Comparison of ENCODE assay signal across 1 cellular context in the genomic region with DNA sequence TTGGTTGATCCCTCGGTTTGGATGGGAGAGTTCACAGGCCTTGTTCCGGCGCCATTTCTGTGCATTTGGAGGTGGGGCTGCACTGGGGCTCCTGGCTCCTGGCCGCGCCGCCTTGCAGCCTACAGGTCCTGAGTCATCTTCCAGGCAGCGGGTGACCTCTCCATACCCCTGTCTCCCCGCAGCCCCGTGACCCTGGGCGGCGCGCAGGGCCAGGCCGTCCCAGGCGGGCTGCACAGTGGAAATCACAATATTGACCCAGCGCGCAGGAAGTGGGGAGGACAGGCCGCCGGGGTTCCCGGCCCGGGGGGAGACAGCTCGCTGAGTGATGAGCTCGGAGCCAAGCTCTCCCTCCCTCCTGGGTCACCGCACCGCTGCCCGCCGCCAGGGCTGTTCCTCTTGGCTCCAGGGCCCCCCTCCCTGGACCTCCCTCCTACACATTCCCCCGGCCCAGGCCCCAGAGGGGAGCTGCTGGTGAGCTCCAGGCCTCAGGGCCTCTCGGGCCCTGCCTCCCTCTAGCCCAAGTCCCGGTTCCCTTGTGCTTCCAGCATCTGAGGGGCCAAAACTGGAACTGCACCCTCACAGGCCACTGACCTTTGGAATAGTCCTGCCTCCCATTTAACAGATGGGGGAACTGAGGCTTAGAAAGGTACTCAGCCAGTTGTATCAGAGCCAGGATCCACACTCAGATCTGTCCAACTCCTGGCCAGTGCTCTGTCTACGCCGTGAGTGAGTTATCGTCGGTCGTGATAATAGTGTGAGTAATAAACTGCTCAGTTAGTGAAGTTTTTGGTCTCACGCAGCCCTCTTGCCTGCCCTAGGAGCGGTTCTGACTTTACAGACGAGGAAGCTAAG.
TF ChIP-seq lines count a peak whose summit lies in the region.

No MANE protein-coding gene starts in this region.

TF ChIP-seq in K562, 482 proteins besides CTCF, POLR2A, EP300 and RAD21 (continued from another document and continues in another):
- TF ChIP-seq, protein P1, sequence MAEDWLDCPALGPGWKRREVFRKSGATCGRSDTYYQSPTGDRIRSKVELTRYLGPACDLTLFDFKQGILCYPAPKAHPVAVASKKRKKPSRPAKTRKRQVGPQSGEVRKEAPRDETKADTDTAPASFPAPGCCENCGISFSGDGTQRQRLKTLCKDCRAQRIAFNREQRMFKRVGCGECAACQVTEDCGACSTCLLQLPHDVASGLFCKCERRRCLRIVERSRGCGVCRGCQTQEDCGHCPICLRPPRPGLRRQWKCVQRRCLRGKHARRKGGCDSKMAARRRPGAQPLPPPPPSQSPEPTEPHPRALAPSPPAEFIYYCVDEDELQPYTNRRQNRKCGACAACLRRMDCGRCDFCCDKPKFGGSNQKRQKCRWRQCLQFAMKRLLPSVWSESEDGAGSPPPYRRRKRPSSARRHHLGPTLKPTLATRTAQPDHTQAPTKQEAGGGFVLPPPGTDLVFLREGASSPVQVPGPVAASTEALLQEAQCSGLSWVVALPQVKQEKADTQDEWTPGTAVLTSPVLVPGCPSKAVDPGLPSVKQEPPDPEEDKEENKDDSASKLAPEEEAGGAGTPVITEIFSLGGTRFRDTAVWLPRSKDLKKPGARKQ (CRISPR knock-in tag; IDR thresholded peaks at IDR 0.05) = no peak
- TF ChIP-seq SOX6 (IDR thresholded peaks at IDR 0.05) (peak; percentile 26; the same call in 1 of the 2 replicates), BCL6 (CRISPR knock-in tag; IDR thresholded peaks at IDR 0.05) (no peak), COPS2 (conservative IDR thresholded peaks at IDR 0.05) (no peak), SIN3B (IDR thresholded peaks at IDR 0.05; ENCODE audit: low read depth) (no peak), MED1 (CRISPR knock-in tag; IDR thresholded peaks at IDR 0.05; ENCODE audit: borderline replicate concordance) (no peak), RNF2 (IDR thresholded peaks at IDR 0.05) (0 out of 2 replicates have a peak, but pooled peaks have one; percentile 39), OTX1 (CRISPR knock-in tag; IDR thresholded peaks at IDR 0.05) (no peak), YY1 (IDR thresholded peaks at IDR 0.05; ENCODE audit: borderline replicate concordance in 1 of 3, control insufficient read depth in 1 of 3, extremely low read depth in 1 of 3, insufficient read depth in 3 of 3, insufficient read length in 1 of 3, insufficient replicate concordance in 2 of 3, low read depth in 1 of 3, low read length in 2 of 3) (peak in 2 of 3 experiments; percentile 72 to 83), SMARCA4 (IDR thresholded peaks at IDR 0.05) (peak; percentile 40; the same call in 1 of the 2 replicates), SMARCA5 (IDR thresholded peaks at IDR 0.05) (peak; percentile 81), ZNF766 (CRISPR knock-in tag; conservative IDR thresholded peaks at IDR 0.05) (no peak), SMAD3 (CRISPR knock-in tag; conservative IDR thresholded peaks at IDR 0.05) (no peak), RB1 (IDR thresholded peaks at IDR 0.05; ENCODE audit: low read depth) (no peak), NFE2L1 (tag; IDR thresholded peaks at IDR 0.05; ENCODE audit: borderline replicate concordance, low read depth) (no peak), ZNF324 (CRISPR knock-in tag; IDR thresholded peaks at IDR 0.05) (no peak), CBFA2T3 (IDR thresholded peaks at IDR 0.05) (peak; percentile 37), ZNF76 (CRISPR knock-in tag; IDR thresholded peaks at IDR 0.05; ENCODE audit: borderline replicate concordance) (peak; percentile 13; the same call in 1 of the 2 replicates), SRSF7 (optimal IDR thresholded peaks at IDR 0.05; ENCODE audit: low read depth, low read length) (no peak), NR2C1 (IDR thresholded peaks at IDR 0.05) (peak; percentile 78), NR2C1 (tag; IDR thresholded peaks at IDR 0.05) (peak; percentile 85), CBFB (CRISPR knock-in tag; IDR thresholded peaks at IDR 0.05) (no peak), NR4A1 (CRISPR knock-in tag; IDR thresholded peaks at IDR 0.05) (no peak), NR4A1 (tag; IDR thresholded peaks at IDR 0.05) (no peak; the same call in 1 of the 2 replicates), BRF1 (IDR thresholded peaks at IDR 0.05; ENCODE audit: borderline replicate concordance, extremely low read depth, insufficient read length) (no peak), ZNF717 (CRISPR knock-in tag; IDR thresholded peaks at IDR 0.05) (0 out of 2 replicates have a peak, but pooled peaks have one; percentile 49), MAFK (IDR thresholded peaks at IDR 0.05; ENCODE audit: low read length) (peak; percentile 44; the same call in 1 of the 2 replicates), KDM5B (IDR thresholded peaks at IDR 0.05; ENCODE audit: insufficient replicate concordance, low read depth, low read length) (no peak)
- TF ChIP-seq, protein P2, sequence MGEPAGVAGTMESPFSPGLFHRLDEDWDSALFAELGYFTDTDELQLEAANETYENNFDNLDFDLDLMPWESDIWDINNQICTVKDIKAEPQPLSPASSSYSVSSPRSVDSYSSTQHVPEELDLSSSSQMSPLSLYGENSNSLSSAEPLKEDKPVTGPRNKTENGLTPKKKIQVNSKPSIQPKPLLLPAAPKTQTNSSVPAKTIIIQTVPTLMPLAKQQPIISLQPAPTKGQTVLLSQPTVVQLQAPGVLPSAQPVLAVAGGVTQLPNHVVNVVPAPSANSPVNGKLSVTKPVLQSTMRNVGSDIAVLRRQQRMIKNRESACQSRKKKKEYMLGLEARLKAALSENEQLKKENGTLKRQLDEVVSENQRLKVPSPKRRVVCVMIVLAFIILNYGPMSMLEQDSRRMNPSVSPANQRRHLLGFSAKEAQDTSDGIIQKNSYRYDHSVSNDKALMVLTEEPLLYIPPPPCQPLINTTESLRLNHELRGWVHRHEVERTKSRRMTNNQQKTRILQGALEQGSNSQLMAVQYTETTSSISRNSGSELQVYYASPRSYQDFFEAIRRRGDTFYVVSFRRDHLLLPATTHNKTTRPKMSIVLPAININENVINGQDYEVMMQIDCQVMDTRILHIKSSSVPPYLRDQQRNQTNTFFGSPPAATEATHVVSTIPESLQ (CRISPR knock-in tag; IDR thresholded peaks at IDR 0.05) = no peak
- TF ChIP-seq, protein P3, sequence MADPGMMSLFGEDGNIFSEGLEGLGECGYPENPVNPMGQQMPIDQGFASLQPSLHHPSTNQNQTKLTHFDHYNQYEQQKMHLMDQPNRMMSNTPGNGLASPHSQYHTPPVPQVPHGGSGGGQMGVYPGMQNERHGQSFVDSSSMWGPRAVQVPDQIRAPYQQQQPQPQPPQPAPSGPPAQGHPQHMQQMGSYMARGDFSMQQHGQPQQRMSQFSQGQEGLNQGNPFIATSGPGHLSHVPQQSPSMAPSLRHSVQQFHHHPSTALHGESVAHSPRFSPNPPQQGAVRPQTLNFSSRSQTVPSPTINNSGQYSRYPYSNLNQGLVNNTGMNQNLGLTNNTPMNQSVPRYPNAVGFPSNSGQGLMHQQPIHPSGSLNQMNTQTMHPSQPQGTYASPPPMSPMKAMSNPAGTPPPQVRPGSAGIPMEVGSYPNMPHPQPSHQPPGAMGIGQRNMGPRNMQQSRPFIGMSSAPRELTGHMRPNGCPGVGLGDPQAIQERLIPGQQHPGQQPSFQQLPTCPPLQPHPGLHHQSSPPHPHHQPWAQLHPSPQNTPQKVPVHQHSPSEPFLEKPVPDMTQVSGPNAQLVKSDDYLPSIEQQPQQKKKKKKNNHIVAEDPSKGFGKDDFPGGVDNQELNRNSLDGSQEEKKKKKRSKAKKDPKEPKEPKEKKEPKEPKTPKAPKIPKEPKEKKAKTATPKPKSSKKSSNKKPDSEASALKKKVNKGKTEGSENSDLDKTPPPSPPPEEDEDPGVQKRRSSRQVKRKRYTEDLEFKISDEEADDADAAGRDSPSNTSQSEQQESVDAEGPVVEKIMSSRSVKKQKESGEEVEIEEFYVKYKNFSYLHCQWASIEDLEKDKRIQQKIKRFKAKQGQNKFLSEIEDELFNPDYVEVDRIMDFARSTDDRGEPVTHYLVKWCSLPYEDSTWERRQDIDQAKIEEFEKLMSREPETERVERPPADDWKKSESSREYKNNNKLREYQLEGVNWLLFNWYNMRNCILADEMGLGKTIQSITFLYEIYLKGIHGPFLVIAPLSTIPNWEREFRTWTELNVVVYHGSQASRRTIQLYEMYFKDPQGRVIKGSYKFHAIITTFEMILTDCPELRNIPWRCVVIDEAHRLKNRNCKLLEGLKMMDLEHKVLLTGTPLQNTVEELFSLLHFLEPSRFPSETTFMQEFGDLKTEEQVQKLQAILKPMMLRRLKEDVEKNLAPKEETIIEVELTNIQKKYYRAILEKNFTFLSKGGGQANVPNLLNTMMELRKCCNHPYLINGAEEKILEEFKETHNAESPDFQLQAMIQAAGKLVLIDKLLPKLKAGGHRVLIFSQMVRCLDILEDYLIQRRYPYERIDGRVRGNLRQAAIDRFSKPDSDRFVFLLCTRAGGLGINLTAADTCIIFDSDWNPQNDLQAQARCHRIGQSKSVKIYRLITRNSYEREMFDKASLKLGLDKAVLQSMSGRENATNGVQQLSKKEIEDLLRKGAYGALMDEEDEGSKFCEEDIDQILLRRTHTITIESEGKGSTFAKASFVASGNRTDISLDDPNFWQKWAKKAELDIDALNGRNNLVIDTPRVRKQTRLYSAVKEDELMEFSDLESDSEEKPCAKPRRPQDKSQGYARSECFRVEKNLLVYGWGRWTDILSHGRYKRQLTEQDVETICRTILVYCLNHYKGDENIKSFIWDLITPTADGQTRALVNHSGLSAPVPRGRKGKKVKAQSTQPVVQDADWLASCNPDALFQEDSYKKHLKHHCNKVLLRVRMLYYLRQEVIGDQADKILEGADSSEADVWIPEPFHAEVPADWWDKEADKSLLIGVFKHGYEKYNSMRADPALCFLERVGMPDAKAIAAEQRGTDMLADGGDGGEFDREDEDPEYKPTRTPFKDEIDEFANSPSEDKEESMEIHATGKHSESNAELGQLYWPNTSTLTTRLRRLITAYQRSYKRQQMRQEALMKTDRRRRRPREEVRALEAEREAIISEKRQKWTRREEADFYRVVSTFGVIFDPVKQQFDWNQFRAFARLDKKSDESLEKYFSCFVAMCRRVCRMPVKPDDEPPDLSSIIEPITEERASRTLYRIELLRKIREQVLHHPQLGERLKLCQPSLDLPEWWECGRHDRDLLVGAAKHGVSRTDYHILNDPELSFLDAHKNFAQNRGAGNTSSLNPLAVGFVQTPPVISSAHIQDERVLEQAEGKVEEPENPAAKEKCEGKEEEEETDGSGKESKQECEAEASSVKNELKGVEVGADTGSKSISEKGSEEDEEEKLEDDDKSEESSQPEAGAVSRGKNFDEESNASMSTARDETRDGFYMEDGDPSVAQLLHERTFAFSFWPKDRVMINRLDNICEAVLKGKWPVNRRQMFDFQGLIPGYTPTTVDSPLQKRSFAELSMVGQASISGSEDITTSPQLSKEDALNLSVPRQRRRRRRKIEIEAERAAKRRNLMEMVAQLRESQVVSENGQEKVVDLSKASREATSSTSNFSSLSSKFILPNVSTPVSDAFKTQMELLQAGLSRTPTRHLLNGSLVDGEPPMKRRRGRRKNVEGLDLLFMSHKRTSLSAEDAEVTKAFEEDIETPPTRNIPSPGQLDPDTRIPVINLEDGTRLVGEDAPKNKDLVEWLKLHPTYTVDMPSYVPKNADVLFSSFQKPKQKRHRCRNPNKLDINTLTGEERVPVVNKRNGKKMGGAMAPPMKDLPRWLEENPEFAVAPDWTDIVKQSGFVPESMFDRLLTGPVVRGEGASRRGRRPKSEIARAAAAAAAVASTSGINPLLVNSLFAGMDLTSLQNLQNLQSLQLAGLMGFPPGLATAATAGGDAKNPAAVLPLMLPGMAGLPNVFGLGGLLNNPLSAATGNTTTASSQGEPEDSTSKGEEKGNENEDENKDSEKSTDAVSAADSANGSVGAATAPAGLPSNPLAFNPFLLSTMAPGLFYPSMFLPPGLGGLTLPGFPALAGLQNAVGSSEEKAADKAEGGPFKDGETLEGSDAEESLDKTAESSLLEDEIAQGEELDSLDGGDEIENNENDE (IDR thresholded peaks at IDR 0.05; ENCODE audit: low read depth, low read length) = no peak
- TF ChIP-seq, protein P4, sequence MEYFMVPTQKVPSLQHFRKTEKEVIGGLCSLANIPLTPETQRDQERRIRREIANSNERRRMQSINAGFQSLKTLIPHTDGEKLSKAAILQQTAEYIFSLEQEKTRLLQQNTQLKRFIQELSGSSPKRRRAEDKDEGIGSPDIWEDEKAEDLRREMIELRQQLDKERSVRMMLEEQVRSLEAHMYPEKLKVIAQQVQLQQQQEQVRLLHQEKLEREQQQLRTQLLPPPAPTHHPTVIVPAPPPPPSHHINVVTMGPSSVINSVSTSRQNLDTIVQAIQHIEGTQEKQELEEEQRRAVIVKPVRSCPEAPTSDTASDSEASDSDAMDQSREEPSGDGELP (CRISPR knock-in tag; IDR thresholded peaks at IDR 0.05; ENCODE audit: borderline replicate concordance) = peak; percentile 53; the same call in 1 of the 2 replicates
- TF ChIP-seq, protein P5, sequence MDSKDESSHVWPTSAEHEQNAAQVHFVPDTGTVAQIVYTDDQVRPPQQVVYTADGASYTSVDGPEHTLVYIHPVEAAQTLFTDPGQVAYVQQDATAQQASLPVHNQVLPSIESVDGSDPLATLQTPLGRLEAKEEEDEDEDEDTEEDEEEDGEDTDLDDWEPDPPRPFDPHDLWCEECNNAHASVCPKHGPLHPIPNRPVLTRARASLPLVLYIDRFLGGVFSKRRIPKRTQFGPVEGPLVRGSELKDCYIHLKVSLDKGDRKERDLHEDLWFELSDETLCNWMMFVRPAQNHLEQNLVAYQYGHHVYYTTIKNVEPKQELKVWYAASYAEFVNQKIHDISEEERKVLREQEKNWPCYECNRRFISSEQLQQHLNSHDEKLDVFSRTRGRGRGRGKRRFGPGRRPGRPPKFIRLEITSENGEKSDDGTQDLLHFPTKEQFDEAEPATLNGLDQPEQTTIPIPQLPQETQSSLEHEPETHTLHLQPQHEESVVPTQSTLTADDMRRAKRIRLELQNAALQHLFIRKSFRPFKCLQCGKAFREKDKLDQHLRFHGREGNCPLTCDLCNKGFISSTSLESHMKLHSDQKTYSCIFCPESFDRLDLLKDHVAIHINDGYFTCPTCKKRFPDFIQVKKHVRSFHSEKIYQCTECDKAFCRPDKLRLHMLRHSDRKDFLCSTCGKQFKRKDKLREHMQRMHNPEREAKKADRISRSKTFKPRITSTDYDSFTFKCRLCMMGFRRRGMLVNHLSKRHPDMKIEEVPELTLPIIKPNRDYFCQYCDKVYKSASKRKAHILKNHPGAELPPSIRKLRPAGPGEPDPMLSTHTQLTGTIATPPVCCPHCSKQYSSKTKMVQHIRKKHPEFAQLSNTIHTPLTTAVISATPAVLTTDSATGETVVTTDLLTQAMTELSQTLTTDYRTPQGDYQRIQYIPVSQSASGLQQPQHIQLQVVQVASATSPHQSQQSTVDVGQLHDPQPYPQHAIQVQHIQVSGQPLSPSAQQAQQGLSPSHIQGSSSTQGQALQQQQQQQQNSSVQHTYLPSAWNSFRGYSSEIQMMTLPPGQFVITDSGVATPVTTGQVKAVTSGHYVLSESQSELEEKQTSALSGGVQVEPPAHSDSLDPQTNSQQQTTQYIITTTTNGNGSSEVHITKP (IDR thresholded peaks at IDR 0.05; ENCODE audit: partially characterized antibody) = peak; percentile 37
- TF ChIP-seq, protein P6, sequence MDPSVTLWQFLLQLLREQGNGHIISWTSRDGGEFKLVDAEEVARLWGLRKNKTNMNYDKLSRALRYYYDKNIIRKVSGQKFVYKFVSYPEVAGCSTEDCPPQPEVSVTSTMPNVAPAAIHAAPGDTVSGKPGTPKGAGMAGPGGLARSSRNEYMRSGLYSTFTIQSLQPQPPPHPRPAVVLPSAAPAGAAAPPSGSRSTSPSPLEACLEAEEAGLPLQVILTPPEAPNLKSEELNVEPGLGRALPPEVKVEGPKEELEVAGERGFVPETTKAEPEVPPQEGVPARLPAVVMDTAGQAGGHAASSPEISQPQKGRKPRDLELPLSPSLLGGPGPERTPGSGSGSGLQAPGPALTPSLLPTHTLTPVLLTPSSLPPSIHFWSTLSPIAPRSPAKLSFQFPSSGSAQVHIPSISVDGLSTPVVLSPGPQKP (CRISPR knock-in tag; IDR thresholded peaks at IDR 0.05) = no peak
